Comparison of ENCODE assay signal across 18 cellular contexts in genomic region chr15:74727727-74728126, GRCh38. TPM values are rescaled to one million over a fixed set of nuclear protein-coding genes. Genes with fewer than 3 reads are reported as not detected.
DNase-seq lines count a peak whose midpoint lies in the region; ATAC-seq and TF ChIP-seq lines count a peak whose summit lies in the region.
"Had no signal": no experiment of that assay in that cellular context is flagged by ENCODE, and none has a peak within 500 bp of the region (broad histone marks: within the 10 kb centered on the region; RNA-seq: fewer than 3 reads in every experiment).

No MANE protein-coding gene starts in this region.

- H3K4me3 ChIP-seq in psoas muscle (no peak overlapping the region), foreskin fibroblast (ENCODE audit: low read depth in 1 of 2, low read length in 2 of 2) (no peak overlapping the region)
- H3K4me3 ChIP-seq: SK-N-MC had no signal

- H3K27me3 ChIP-seq in psoas muscle (ENCODE audit: insufficient read depth in 3 of 3, low read length in 2 of 3): no peaks in the 10 kb centered on the region

- H3K27me3 Mint-ChIP-seq in activated CD4-positive, alpha-beta memory T cell treated with anti-CD3 and anti-CD28 coated beads, Interleukin-2, amount 10 ng/mL, durations not matched to agents 7 days and 5 days: peaks cover 20% of the 10 kb centered on the region
- peaks cover 14% of the 10 kb centered on the region for H3K27me3 Mint-ChIP-seq in activated CD4-positive, alpha-beta memory T cell treated with anti-CD3 and anti-CD28 coated beads for 36 hours
- peaks cover 31 to 50% of the 10 kb centered on the region in 2 donors for H3K27me3 Mint-ChIP-seq in effector memory CD8-positive, alpha-beta T cell

- CTCF ChIA-PET in activated CD4-positive, alpha-beta memory T cell treated with anti-CD3 and anti-CD28 coated beads, Interleukin-2, amount 10 ng/mL, durations not matched to agents 7 days and 5 days (lab: Charles Lee): no interaction called here
- CTCF ChIA-PET in activated CD4-positive, alpha-beta memory T cell treated with anti-CD3 and anti-CD28 coated beads for 36 hours (lab: Charles Lee): interaction anchor here (1.8 to 3.8 kb wide), 2 partner anchors 95 to 106 kb away, joined by 4 to 13 read pairs; no protein-coding TSS in a partner anchor

- intact Hi-C loops in activated CD4-positive, alpha-beta memory T cell treated with anti-CD3 and anti-CD28 coated beads for 36 hours (cut with micrococcal nuclease): no loop called here
- intact Hi-C loops in psoas muscle (cut with DNase I): no loop called here

- H3K4me3 Mint-ChIP-seq in activated CD4-positive, alpha-beta memory T cell treated with anti-CD3 and anti-CD28 coated beads, Interleukin-2, amount 10 ng/mL, durations not matched to agents 7 days and 5 days: peak overlapping the region; percentile 7
- no peak overlapping the region for H3K4me3 Mint-ChIP-seq in activated CD4-positive, alpha-beta memory T cell treated with anti-CD3 and anti-CD28 coated beads for 36 hours
- H3K4me3 Mint-ChIP-seq in effector memory CD8-positive, alpha-beta T cell: peak overlapping the region; percentile 75 to 83

- no peak overlapping the region for H3K27ac Mint-ChIP-seq in activated CD4-positive, alpha-beta memory T cell treated with anti-CD3 and anti-CD28 coated beads, Interleukin-2, amount 10 ng/mL, durations not matched to agents 7 days and 5 days
- H3K27ac Mint-ChIP-seq in activated CD4-positive, alpha-beta memory T cell treated with anti-CD3 and anti-CD28 coated beads for 36 hours: no peak overlapping the region
- H3K27ac Mint-ChIP-seq in effector memory CD8-positive, alpha-beta T cell: no peak overlapping the region
- H3K27ac Mint-ChIP-seq: activated naive CD4-positive, alpha-beta T cell treated with anti-CD3 and anti-CD28 coated beads for 36 hours; GM23338 had no signal

- no peak for ATAC-seq in effector memory CD8-positive, alpha-beta T cell (replicated peaks)
- peak; percentile 66 to 88 (median 80) for ATAC-seq in psoas muscle
- no peak for ATAC-seq in HG03521 (IDR thresholded peaks at IDR 0.05; ENCODE audit: unreplicated experiment)
- ATAC-seq: GM23338, sciatic nerve had no signal

- no peak for TF ChIP-seq EP300 in Ishikawa (IDR thresholded peaks at IDR 0.05; ENCODE audit: borderline replicate concordance)

- no peak for TF ChIP-seq CTCF in psoas muscle (IDR thresholded peaks at IDR 0.05)
- TF ChIP-seq CTCF in foreskin fibroblast (IDR thresholded peaks at IDR 0.05; ENCODE audit: low read depth, low read length): no peak

- WGBS in psoas muscle, 3 donors: 51 to 58% (median 54%) methylated on average over 7 of the region's 7 CpGs

- no peak for TF ChIP-seq RAD21 in Ishikawa (IDR thresholded peaks at IDR 0.05; ENCODE audit: low read depth)

- peaks cover 20% of the 10 kb centered on the region for H3K4me1 Mint-ChIP-seq in activated CD4-positive, alpha-beta memory T cell treated with anti-CD3 and anti-CD28 coated beads, Interleukin-2, amount 10 ng/mL, durations not matched to agents 7 days and 5 days
- H3K4me1 Mint-ChIP-seq in activated CD4-positive, alpha-beta memory T cell treated with anti-CD3 and anti-CD28 coated beads for 36 hours (ENCODE audit: low read depth): peaks cover 8% of the 10 kb centered on the region
- peaks cover 11% of the 10 kb centered on the region in 2 donors for H3K4me1 Mint-ChIP-seq in effector memory CD8-positive, alpha-beta T cell (ENCODE audit: low read depth in 2 of 2)

- H3K9me3 ChIP-seq in psoas muscle: no peaks in the 10 kb centered on the region

- no peak overlapping the region for H3K27ac ChIP-seq in psoas muscle
- H3K27ac ChIP-seq: brain microvascular endothelial cell, SK-N-MC had no signal

- no peaks in the 10 kb centered on the region for H3K9me3 Mint-ChIP-seq in activated CD4-positive, alpha-beta memory T cell treated with anti-CD3 and anti-CD28 coated beads, Interleukin-2, amount 10 ng/mL, durations not matched to agents 7 days and 5 days
- H3K9me3 Mint-ChIP-seq in activated CD4-positive, alpha-beta memory T cell treated with anti-CD3 and anti-CD28 coated beads for 36 hours: no peaks in the 10 kb centered on the region
- no peaks in the 10 kb centered on the region for H3K9me3 Mint-ChIP-seq in effector memory CD8-positive, alpha-beta T cell
- H3K9me3 Mint-ChIP-seq: activated naive CD4-positive, alpha-beta T cell treated with anti-CD3 and anti-CD28 coated beads for 36 hours had no signal

- H3K4me1 ChIP-seq in psoas muscle: peaks cover 17% of the 10 kb centered on the region

- POLR2A ChIA-PET in activated CD4-positive, alpha-beta memory T cell treated with anti-CD3 and anti-CD28 coated beads, Interleukin-2, amount 10 ng/mL, durations not matched to agents 7 days and 5 days (lab: Charles Lee): no interaction called here
- POLR2A ChIA-PET in activated CD4-positive, alpha-beta memory T cell treated with anti-CD3 and anti-CD28 coated beads for 36 hours (lab: Charles Lee): interaction anchor here (0.5 kb wide), 1 partner anchor 43 kb away, joined by 4 read pairs; no protein-coding TSS in a partner anchor

- H3K36me3 ChIP-seq in psoas muscle (ENCODE audit: insufficient read depth in 1 of 2, low read depth in 1 of 2): no peaks in the 10 kb centered on the region
- H3K36me3 ChIP-seq: brain microvascular endothelial cell had no signal

- H3K36me3 Mint-ChIP-seq in activated CD4-positive, alpha-beta memory T cell treated with anti-CD3 and anti-CD28 coated beads, Interleukin-2, amount 10 ng/mL, durations not matched to agents 7 days and 5 days (ENCODE audit: low read depth): no peaks in the 10 kb centered on the region
- H3K36me3 Mint-ChIP-seq in activated CD4-positive, alpha-beta memory T cell treated with anti-CD3 and anti-CD28 coated beads for 36 hours: no peaks in the 10 kb centered on the region
- H3K36me3 Mint-ChIP-seq in effector memory CD8-positive, alpha-beta T cell (ENCODE audit: insufficient read depth): no peaks in the 10 kb centered on the region

- DNase-seq in activated CD4-positive, alpha-beta memory T cell treated with anti-CD3 and anti-CD28 coated beads, Interleukin-2, amount 10 ng/mL, durations not matched to agents 7 days and 5 days: no peak
- DNase-seq in activated CD4-positive, alpha-beta memory T cell treated with anti-CD3 and anti-CD28 coated beads for 36 hours: no peak
- DNase-seq in effector memory CD8-positive, alpha-beta T cell: no peak
- peak in 1 of 2 donors; percentile 57 for DNase-seq in psoas muscle
- no peak for DNase-seq in foreskin fibroblast
- DNase-seq in occipital lobe (lab: John Stamatoyannopoulos, UW): no peak
- DNase-seq: activated naive CD4-positive, alpha-beta T cell treated with anti-CD3 and anti-CD28 coated beads for 36 hours; brain microvascular endothelial cell; hypothalamus; NCI-H2081 treated with DMSO at 0.1 percent for 48 hours; stimulated activated CD4-positive, alpha-beta T cell treated with anti-CD3 and anti-CD28 coated beads, Interleukin-4, amount 100 ng/mL, for 1 hour; trophoblast cell had no signal

TF ChIP-seq in Ishikawa, 13 proteins besides CTCF, POLR2A, EP300 and RAD21:
- peak; percentile 53; the same call in 1 of the 2 replicates for TF ChIP-seq NFIC (IDR thresholded peaks at IDR 0.05)
- TF ChIP-seq EGR1 (IDR thresholded peaks at IDR 0.05): no peak
- TF ChIP-seq, protein P1, sequence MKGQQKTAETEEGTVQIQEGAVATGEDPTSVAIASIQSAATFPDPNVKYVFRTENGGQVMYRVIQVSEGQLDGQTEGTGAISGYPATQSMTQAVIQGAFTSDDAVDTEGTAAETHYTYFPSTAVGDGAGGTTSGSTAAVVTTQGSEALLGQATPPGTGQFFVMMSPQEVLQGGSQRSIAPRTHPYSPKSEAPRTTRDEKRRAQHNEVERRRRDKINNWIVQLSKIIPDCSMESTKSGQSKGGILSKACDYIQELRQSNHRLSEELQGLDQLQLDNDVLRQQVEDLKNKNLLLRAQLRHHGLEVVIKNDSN (IDR thresholded peaks at IDR 0.05): peak; percentile 59

RNA-seq across cellular contexts. Expression of gene CYP1A1, which starts 2.4 kb away (rescaled TPM):
- total RNA-seq in activated CD4-positive, alpha-beta memory T cell treated with anti-CD3 and anti-CD28 coated beads, Interleukin-2, amount 10 ng/mL, durations not matched to agents 7 days and 5 days: 1 to 10 TPM; 2.0 to 2.1 TPM
- total RNA-seq in activated CD4-positive, alpha-beta memory T cell treated with anti-CD3 and anti-CD28 coated beads for 36 hours: 1 to 10 TPM in 1 of 2 experiments, under 1 TPM in 1; 0.64 to 1.1 TPM
- total RNA-seq in psoas muscle (1 to 10 TPM in 1 of 4 donors, under 1 TPM in 1, not detected in 2; 0.11 to 2.4 TPM), occipital lobe (0.47 TPM)
- polyA plus RNA-seq in psoas muscle: 1 to 10 TPM in 1 of 3 donors, under 1 TPM in 2; 0.14 to 3.0 (median 0.61) TPM

RNA-seq across cellular contexts. Expression of gene CYP1A2, which starts 20.9 kb away (rescaled TPM):
- not detected for total RNA-seq in activated CD4-positive, alpha-beta memory T cell treated with anti-CD3 and anti-CD28 coated beads, Interleukin-2, amount 10 ng/mL, durations not matched to agents 7 days and 5 days
- total RNA-seq in activated CD4-positive, alpha-beta memory T cell treated with anti-CD3 and anti-CD28 coated beads for 36 hours: not detected
- total RNA-seq in psoas muscle: not detected
- under 1 TPM in 1 of 3 donors, not detected in 2; 0.03 TPM for polyA plus RNA-seq in psoas muscle
- total RNA-seq in occipital lobe: not detected
- total RNA-seq: activated CD8-positive, alpha-beta memory T cell treated with anti-CD3 and anti-CD28 coated beads for 36 hours; activated naive CD4-positive, alpha-beta T cell treated with anti-CD3 and anti-CD28 coated beads for 36 hours; GM23338; sciatic nerve had no signal
- polyA plus RNA-seq: GM23338 had no signal

RNA-seq across cellular contexts. Expression of gene EDC3, which starts 31.9 kb away (rescaled TPM):
- total RNA-seq in activated CD4-positive, alpha-beta memory T cell treated with anti-CD3 and anti-CD28 coated beads, Interleukin-2, amount 10 ng/mL, durations not matched to agents 7 days and 5 days: 10 to 100 TPM; 36.3 to 39.6 TPM
- total RNA-seq in activated CD4-positive, alpha-beta memory T cell treated with anti-CD3 and anti-CD28 coated beads for 36 hours: 10 to 100 TPM; 36.8 to 39.9 TPM
- total RNA-seq in psoas muscle (10 to 100 TPM; 18.3 to 24.1 (median 19.7) TPM), occipital lobe (12.9 TPM)
- 10 to 100 TPM in 2 of 3 donors, 1 to 10 TPM in 1; 7.8 to 19.8 (median 16.0) TPM for polyA plus RNA-seq in psoas muscle

RNA-seq across cellular contexts. Expression of gene CSK, which starts 54.2 kb away (rescaled TPM):
- total RNA-seq in activated CD4-positive, alpha-beta memory T cell treated with anti-CD3 and anti-CD28 coated beads, Interleukin-2, amount 10 ng/mL, durations not matched to agents 7 days and 5 days: 100 to 1,000 TPM; 330 to 341 TPM
- 100 to 1,000 TPM; 260 to 262 TPM for total RNA-seq in activated CD4-positive, alpha-beta memory T cell treated with anti-CD3 and anti-CD28 coated beads for 36 hours
- total RNA-seq in psoas muscle: 10 to 100 TPM; 15.5 to 23.8 (median 17.9) TPM
- polyA plus RNA-seq in psoas muscle: 10 to 100 TPM; 12.2 to 29.6 (median 15.1) TPM
- 24.0 TPM for total RNA-seq in occipital lobe

Comparison
In these comparisons a context has a peak if more than half of its experiments do, and no peak if none do; other contexts are left out.
1. ATAC-seq: peak in psoas muscle (4 of 4); none in effector memory CD8-positive, alpha-beta T cell (single experiment) and HG03521 (single experiment).